In genomic region chr1:36367067-36367466, GRCh38 we compare ENCODE assay signal across 11 cellular contexts. TPM values are rescaled to one million over a fixed set of nuclear protein-coding genes. Genes with fewer than 3 reads are reported as not detected.
DNase-seq lines count a peak whose midpoint lies in the region; ATAC-seq and TF ChIP-seq lines count a peak whose summit lies in the region.
"Had no signal": no experiment of that assay in that cellular context is flagged by ENCODE, and none has a peak within 500 bp of the region (broad histone marks: within the 10 kb centered on the region; RNA-seq: fewer than 3 reads in every experiment).

No MANE protein-coding gene starts in this region.

- no peak for DNase-seq in natural killer cell
- DNase-seq in natural killer cell treated with Interleukin-12 subunit alpha and Interleukin-12 subunit beta and Interleukin-15 and Interleukin-18, amount 100 ng/mL, for 72 hours (ENCODE audit: low spot score): no peak
- peak in 7 of 9 donors; percentile 45 to 73 (median 67) for DNase-seq in naive thymus-derived CD4-positive, alpha-beta T cell
- DNase-seq in NK-92 treated with Interleukin-12 subunit alpha and Interleukin-12 subunit beta, amount 100 ng/mL, for 24 hours (lab: John Stamatoyannopoulos, UW): no peak
- no peak for DNase-seq in T-helper 9 cell
- DNase-seq: left lung; occipital lobe; stimulated activated CD4-positive, alpha-beta T cell treated with anti-CD3 and anti-CD28 coated beads, Interleukin-12 subunit alpha, Interleukin-12 subunit beta, amount 100 ng/mL, for 4 hours had no signal

- peaks cover 15 to 47% of the 10 kb centered on the region in 2 donors for H3K4me1 ChIP-seq in naive thymus-derived CD4-positive, alpha-beta T cell (ENCODE audit: control insufficient read depth in 2 of 2, insufficient read depth in 2 of 2, low read length in 2 of 2)

- ATAC-seq in natural killer cell (no peak), GM21360 (IDR thresholded peaks at IDR 0.05; ENCODE audit: unreplicated experiment) (no peak), GM18867 (IDR thresholded peaks at IDR 0.05; ENCODE audit: unreplicated experiment) (no peak)
- no peak for ATAC-seq in natural killer cell treated with Interleukin-12 subunit alpha and Interleukin-12 subunit beta and Interleukin-15 and Interleukin-18, amount 100 ng/mL, for 72 hours
- ATAC-seq in naive thymus-derived CD4-positive, alpha-beta T cell: peak; percentile 46

- CTCF ChIA-PET in naive thymus-derived CD4-positive, alpha-beta T cell (lab: Charles Lee): interaction anchor here (0.6 to 10.3 kb wide), 15 partner anchors 10 to 1628 kb away, joined by 3 to 176 read pairs (median 10); partner anchors contain the start of genes LSM10 and STK40

- no peak overlapping the region for H3K4me3 Mint-ChIP-seq in natural killer cell
- H3K4me3 Mint-ChIP-seq in natural killer cell treated with Interleukin-12 subunit alpha and Interleukin-12 subunit beta and Interleukin-15 and Interleukin-18, amount 100 ng/mL, for 72 hours: no peak overlapping the region
- no peak overlapping the region for H3K4me3 Mint-ChIP-seq in activated naive CD8-positive, alpha-beta T cell
- peak overlapping the region; percentile 39 to 88 (median 70) for H3K4me3 Mint-ChIP-seq in naive thymus-derived CD4-positive, alpha-beta T cell

- H3K9me3 Mint-ChIP-seq in natural killer cell: no peaks in the 10 kb centered on the region
- H3K9me3 Mint-ChIP-seq in natural killer cell treated with Interleukin-12 subunit alpha and Interleukin-12 subunit beta and Interleukin-15 and Interleukin-18, amount 100 ng/mL, for 72 hours: no peaks in the 10 kb centered on the region
- no peaks in the 10 kb centered on the region for H3K9me3 Mint-ChIP-seq in activated naive CD8-positive, alpha-beta T cell (ENCODE audit: low read depth)
- H3K9me3 Mint-ChIP-seq in naive thymus-derived CD4-positive, alpha-beta T cell: no peaks in the 10 kb centered on the region

- H3K4me3 ChIP-seq in naive thymus-derived CD4-positive, alpha-beta T cell (ENCODE audit: low read length): no peak overlapping the region
- H3K4me3 ChIP-seq: left lung had no signal

- H3K27me3 Mint-ChIP-seq in natural killer cell (ENCODE audit: low read depth in 2 of 2): no peaks in the 10 kb centered on the region
- no peaks in the 10 kb centered on the region for H3K27me3 Mint-ChIP-seq in natural killer cell treated with Interleukin-12 subunit alpha and Interleukin-12 subunit beta and Interleukin-15 and Interleukin-18, amount 100 ng/mL, for 72 hours
- no peaks in the 10 kb centered on the region for H3K27me3 Mint-ChIP-seq in activated naive CD8-positive, alpha-beta T cell
- H3K27me3 Mint-ChIP-seq in naive thymus-derived CD4-positive, alpha-beta T cell: no peaks in the 10 kb centered on the region

- peaks cover 0 to 13% (median 0%) of the 10 kb centered on the region in 3 experiments for H3K36me3 ChIP-seq in naive thymus-derived CD4-positive, alpha-beta T cell (ENCODE audit: control insufficient read depth in 2 of 3, insufficient read depth in 3 of 3, low read length in 3 of 3)

- no peak for TF ChIP-seq CTCF in natural killer cell (IDR thresholded peaks at IDR 0.05)

- intact Hi-C loops in natural killer cell (cut with micrococcal nuclease): loop anchor here (5.0 kb wide), 3 partner anchors 35 to 60 kb away; partner anchors contain the start of genes EVA1B and SH3D21
- intact Hi-C loops in naive thymus-derived CD4-positive, alpha-beta T cell (cut with micrococcal nuclease): loop anchor here (2.0 to 5.0 kb wide), 3 partner anchors 30 to 145 kb away; partner anchors contain the start of genes EVA1B (in 1 of the 2), LSM10 (in 1 of the 2) and THRAP3 (in 1 of the 2)

- no peaks in the 10 kb centered on the region for H3K27me3 ChIP-seq in naive thymus-derived CD4-positive, alpha-beta T cell (ENCODE audit: control insufficient read depth in 2 of 2, insufficient read depth in 2 of 2, low read length in 2 of 2)
- H3K27me3 ChIP-seq: left lung had no signal

- H3K36me3 Mint-ChIP-seq in natural killer cell: no peaks in the 10 kb centered on the region
- H3K36me3 Mint-ChIP-seq in natural killer cell treated with Interleukin-12 subunit alpha and Interleukin-12 subunit beta and Interleukin-15 and Interleukin-18, amount 100 ng/mL, for 72 hours: no peaks in the 10 kb centered on the region
- no peaks in the 10 kb centered on the region for H3K36me3 Mint-ChIP-seq in activated naive CD8-positive, alpha-beta T cell
- H3K36me3 Mint-ChIP-seq in naive thymus-derived CD4-positive, alpha-beta T cell: peaks cover 0 to 14% (median 1%) of the 10 kb centered on the region in 5 donors

- H3K27ac ChIP-seq in naive thymus-derived CD4-positive, alpha-beta T cell (ENCODE audit: low read depth, low read length): peak overlapping the region; percentile 59

- no peaks in the 10 kb centered on the region for H3K9me3 ChIP-seq in naive thymus-derived CD4-positive, alpha-beta T cell (ENCODE audit: control insufficient read depth in 2 of 3, low read length in 3 of 3)
- H3K9me3 ChIP-seq: left lung had no signal

- H3K27ac Mint-ChIP-seq in natural killer cell: peak overlapping the region; percentile 74 to 86
- peak overlapping the region in 1 of 2 donors; percentile 86 for H3K27ac Mint-ChIP-seq in natural killer cell treated with Interleukin-12 subunit alpha and Interleukin-12 subunit beta and Interleukin-15 and Interleukin-18, amount 100 ng/mL, for 72 hours
- peak overlapping the region; percentile 88 for H3K27ac Mint-ChIP-seq in activated naive CD8-positive, alpha-beta T cell
- peak overlapping the region; percentile 86 to 97 (median 95) for H3K27ac Mint-ChIP-seq in naive thymus-derived CD4-positive, alpha-beta T cell

- POLR2A ChIA-PET in naive thymus-derived CD4-positive, alpha-beta T cell (lab: Charles Lee): interaction anchor here (0.6 to 6.0 kb wide), 15 partner anchors 13 to 211 kb away, joined by 3 to 155 read pairs (median 6); partner anchors contain the start of genes EVA1B, LSM10, MAP7D1 and MRPS15

- peaks cover 23 to 44% of the 10 kb centered on the region in 2 donors for H3K4me1 Mint-ChIP-seq in natural killer cell
- peaks cover 31 to 32% of the 10 kb centered on the region in 2 donors for H3K4me1 Mint-ChIP-seq in natural killer cell treated with Interleukin-12 subunit alpha and Interleukin-12 subunit beta and Interleukin-15 and Interleukin-18, amount 100 ng/mL, for 72 hours (ENCODE audit: low read depth in 2 of 2)
- peaks cover 50% of the 10 kb centered on the region for H3K4me1 Mint-ChIP-seq in activated naive CD8-positive, alpha-beta T cell (ENCODE audit: low read depth)
- H3K4me1 Mint-ChIP-seq in naive thymus-derived CD4-positive, alpha-beta T cell: peaks cover 33 to 57% (median 53%) of the 10 kb centered on the region in 7 donors

RNA-seq across cellular contexts. Expression of gene STK40, which starts 18.7 kb away (rescaled TPM):
- total RNA-seq in natural killer cell: 10 to 100 TPM; 55.9 to 65.3 (median 59.8) TPM
- 10 to 100 TPM; 58.2 to 76.1 TPM for total RNA-seq in natural killer cell treated with Interleukin-12 subunit alpha and Interleukin-12 subunit beta and Interleukin-15 and Interleukin-18, amount 100 ng/mL, for 72 hours
- 10 to 100 TPM; 27.6 to 56.8 (median 48.2) TPM for total RNA-seq in naive thymus-derived CD4-positive, alpha-beta T cell
- polyA plus RNA-seq in naive thymus-derived CD4-positive, alpha-beta T cell: 10 to 100 TPM; 28.0 to 43.1 TPM

RNA-seq across cellular contexts. Expression of gene LSM10, which starts 30.6 kb away (rescaled TPM):
- 10 to 100 TPM; 25.2 to 30.4 (median 26.6) TPM for total RNA-seq in natural killer cell
- total RNA-seq in natural killer cell treated with Interleukin-12 subunit alpha and Interleukin-12 subunit beta and Interleukin-15 and Interleukin-18, amount 100 ng/mL, for 72 hours: 10 to 100 TPM; 56.6 to 58.1 TPM
- total RNA-seq in naive thymus-derived CD4-positive, alpha-beta T cell: 10 to 100 TPM; 21.9 to 49.7 (median 35.7) TPM
- polyA plus RNA-seq in naive thymus-derived CD4-positive, alpha-beta T cell: 100 to 1,000 TPM; 106 to 144 TPM

RNA-seq across cellular contexts. Expression of gene EVA1B, which starts 43.6 kb away (rescaled TPM):
- 1 to 10 TPM; 4.0 to 8.0 (median 4.9) TPM for total RNA-seq in natural killer cell
- 1 to 10 TPM; 5.8 to 6.3 TPM for total RNA-seq in natural killer cell treated with Interleukin-12 subunit alpha and Interleukin-12 subunit beta and Interleukin-15 and Interleukin-18, amount 100 ng/mL, for 72 hours
- total RNA-seq in naive thymus-derived CD4-positive, alpha-beta T cell: 10 to 100 TPM in 1 of 5 experiments, 1 to 10 TPM in 4; 1.5 to 12.5 (median 2.2) TPM
- under 1 TPM; 0.43 to 0.66 TPM for polyA plus RNA-seq in naive thymus-derived CD4-positive, alpha-beta T cell

Comparison
In these comparisons a context has a peak if more than half of its experiments do, and no peak if none do; other contexts are left out.
1. DNase-seq: peak in naive thymus-derived CD4-positive, alpha-beta T cell (7 of 9); none in natural killer cell (single experiment), natural killer cell treated with Interleukin-12 subunit alpha and Interleukin-12 subunit beta and Interleukin-15 and Interleukin-18, amount 100 ng/mL, for 72 hours (single experiment), NK-92 treated with Interleukin-12 subunit alpha and Interleukin-12 subunit beta, amount 100 ng/mL, for 24 hours (single experiment) and T-helper 9 cell (single experiment).
2. H3K4me3 Mint-ChIP-seq: peak in naive thymus-derived CD4-positive, alpha-beta T cell (10 of 10); none in natural killer cell (single experiment), natural killer cell treated with Interleukin-12 subunit alpha and Interleukin-12 subunit beta and Interleukin-15 and Interleukin-18, amount 100 ng/mL, for 72 hours (single experiment) and activated naive CD8-positive, alpha-beta T cell (single experiment).